ENCODE assay signal across 12 cellular contexts in genomic region chr2:12271589-12271984, GRCh38.
DNase-seq lines count a peak whose midpoint lies in the region; ATAC-seq and TF ChIP-seq lines count a peak whose summit lies in the region.
"Had no signal": no experiment of that assay in that cellular context is flagged by ENCODE, and none has a peak within 500 bp of the region (broad histone marks: within the 10 kb centered on the region; RNA-seq: fewer than 3 reads in every experiment).

No MANE protein-coding gene starts in this region.

- H3K27ac ChIP-seq in KOPT-K1 (ENCODE audit: low read depth, low read length, poor library complexity, severe bottlenecking) (peak overlapping the region; percentile 47), adrenal gland (no peak overlapping the region)
- H3K27ac ChIP-seq: vagina had no signal

- H3K27me3 Mint-ChIP-seq in activated T-cell treated with anti-CD3 and anti-CD28 coated beads, Interleukin-2, amount 50 U/mL, for 4 hours (ENCODE audit: low read depth): no peaks in the 10 kb centered on the region
- H3K27me3 Mint-ChIP-seq in naive thymus-derived CD8-positive, alpha-beta T cell: no peaks in the 10 kb centered on the region

- peak overlapping the region in 7 of 10 donors; percentile 17 to 87 (median 60) for H3K27ac Mint-ChIP-seq in naive thymus-derived CD8-positive, alpha-beta T cell

- H3K27me3 ChIP-seq in adrenal gland: no peaks in the 10 kb centered on the region
- H3K27me3 ChIP-seq: vagina had no signal

- no peak for DNase-seq in activated T-cell treated with anti-CD3 and anti-CD28 coated beads, Interleukin-2, amount 50 U/mL, for 4 hours
- no peak for DNase-seq in activated T-cell treated with anti-CD3 and anti-CD28 coated beads, Interleukin-2, amount 50 U/mL, for 1 hour
- no peak for DNase-seq in naive thymus-derived CD8-positive, alpha-beta T cell
- no peak for DNase-seq in adrenal gland
- DNase-seq in NCI-H128 (lab: John Stamatoyannopoulos, UW; ENCODE audit: unreplicated experiment): no peak
- DNase-seq: NCI-H82, posterior cingulate gyrus had no signal

- POLR2A ChIA-PET in naive thymus-derived CD8-positive, alpha-beta T cell (lab: Charles Lee): interaction anchor here (0.7 kb wide), 1 partner anchor 517 kb away, joined by 4 read pairs; no protein-coding TSS in a partner anchor

- H3K36me3 ChIP-seq in KOPT-K1 (ENCODE audit: insufficient read depth, low read length): no peaks in the 10 kb centered on the region
- H3K36me3 ChIP-seq in adrenal gland (replicated peaks in 1 of 2): no peaks in the 10 kb centered on the region
- H3K36me3 ChIP-seq: vagina had no signal

- no peaks in the 10 kb centered on the region for H3K4me1 ChIP-seq in adrenal gland (replicated peaks in 1 of 2)
- H3K4me1 ChIP-seq: vagina had no signal

- peak in 1 of 2 donors; percentile 18 for ATAC-seq in activated T-cell treated with anti-CD3 and anti-CD28 coated beads, Interleukin-2, amount 50 U/mL, for 4 hours
- ATAC-seq in GM21576 (IDR thresholded peaks at IDR 0.05; ENCODE audit: unreplicated experiment) (peak; percentile 52), HG03571 (IDR thresholded peaks at IDR 0.05; ENCODE audit: unreplicated experiment) (no peak)
- no peak for ATAC-seq in naive thymus-derived CD8-positive, alpha-beta T cell
- ATAC-seq: HepG2 had no signal

- peak overlapping the region; percentile 53 for H3K4me3 Mint-ChIP-seq in activated T-cell treated with anti-CD3 and anti-CD28 coated beads, Interleukin-2, amount 50 U/mL, for 4 hours
- H3K4me3 Mint-ChIP-seq in naive thymus-derived CD8-positive, alpha-beta T cell: peak overlapping the region; percentile 39 to 72 (median 60)

- no peaks in the 10 kb centered on the region for H3K36me3 Mint-ChIP-seq in activated T-cell treated with anti-CD3 and anti-CD28 coated beads, Interleukin-2, amount 50 U/mL, for 4 hours (ENCODE audit: insufficient read depth)
- H3K36me3 Mint-ChIP-seq in naive thymus-derived CD8-positive, alpha-beta T cell: no peaks in the 10 kb centered on the region

- H3K4me1 Mint-ChIP-seq in activated T-cell treated with anti-CD3 and anti-CD28 coated beads, Interleukin-2, amount 50 U/mL, for 4 hours (ENCODE audit: low read depth): peaks cover 12% of the 10 kb centered on the region
- H3K4me1 Mint-ChIP-seq in naive thymus-derived CD8-positive, alpha-beta T cell: peaks cover 5 to 15% (median 6%) of the 10 kb centered on the region in 4 donors

- 57 to 64% (median 58%) methylated on average over 1 of the region's 1 CpG for WGBS in adrenal gland, 4 donors

- intact Hi-C loops in adrenal gland (cut with DNase I): no loop called here

- no peaks in the 10 kb centered on the region for H3K9me3 ChIP-seq in KOPT-K1 (ENCODE audit: insufficient read depth, low read length, poor library complexity, severe bottlenecking)
- no peaks in the 10 kb centered on the region for H3K9me3 ChIP-seq in adrenal gland (replicated peaks in 1 of 3)
- H3K9me3 ChIP-seq: vagina had no signal

- TF ChIP-seq POLR2A in adrenal gland (IDR thresholded peaks at IDR 0.05): no peak

- TF ChIP-seq CTCF in adrenal gland (IDR thresholded peaks at IDR 0.05): no peak

- H3K9me3 Mint-ChIP-seq in activated T-cell treated with anti-CD3 and anti-CD28 coated beads, Interleukin-2, amount 50 U/mL, for 4 hours: no peaks in the 10 kb centered on the region
- H3K9me3 Mint-ChIP-seq in naive thymus-derived CD8-positive, alpha-beta T cell: no peaks in the 10 kb centered on the region

- no peak overlapping the region for H3K4me3 ChIP-seq in adrenal gland
- H3K4me3 ChIP-seq: vagina had no signal
